In the genomic region with DNA sequence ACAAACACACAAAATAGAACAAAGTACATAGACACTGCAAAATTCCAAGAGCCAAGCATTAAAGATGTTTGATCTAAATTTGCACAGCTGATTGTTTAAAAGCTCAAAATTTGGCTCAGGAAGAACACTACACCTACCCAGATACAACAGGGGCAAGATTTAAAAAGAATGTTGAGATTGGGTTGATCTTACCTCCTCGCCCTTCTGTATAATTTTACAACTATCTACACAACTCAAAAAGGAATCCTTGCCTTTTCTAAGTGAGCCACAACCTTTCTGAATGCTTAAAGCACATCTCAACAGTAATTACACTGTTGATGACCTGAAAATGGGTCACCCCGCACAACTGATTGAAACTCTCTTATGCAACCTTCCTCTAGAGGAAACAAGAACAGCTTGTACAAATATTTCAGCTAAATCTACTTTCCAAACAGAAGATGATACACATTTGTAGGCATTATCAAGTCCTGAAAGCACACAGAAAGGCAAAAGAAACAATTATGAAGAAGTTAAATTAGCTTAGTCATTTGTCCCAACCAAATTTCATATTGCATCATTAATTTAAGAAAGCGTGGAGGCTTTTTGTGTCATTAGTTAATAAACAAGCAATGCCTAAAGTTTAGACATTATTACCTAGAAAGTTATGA, we compare ENCODE assay signal across 13 cellular contexts.
DNase-seq lines count a peak whose midpoint lies in the region; ATAC-seq, FAIRE-seq and TF ChIP-seq lines count a peak whose summit lies in the region.
"Had no signal": no experiment of that assay in that cellular context is flagged by ENCODE, and none has a peak within 500 bp of the region (broad histone marks: within the 10 kb centered on the region; RNA-seq: fewer than 3 reads in every experiment).

No MANE protein-coding gene starts in this region.

- peak overlapping the region; percentile 10 for H3K27ac Mint-ChIP-seq in nephron progenitor cell

- H3K36me3 Mint-ChIP-seq in nephron progenitor cell (ENCODE audit: low read depth): peaks cover 57% of the 10 kb centered on the region

- H3K4me3 ChIP-seq in NB4 (ENCODE audit: low read depth, low read length) (no peak overlapping the region), choroid plexus epithelial cell (ENCODE audit: low read depth, low read length) (no peak overlapping the region)
- H3K4me3 ChIP-seq: Peyer's patch had no signal

- no peak for TF ChIP-seq POLR2A in NB4 (IDR thresholded peaks at IDR 0.05; ENCODE audit: extremely low read depth, insufficient read length)

- H3K9me3 Mint-ChIP-seq in nephron progenitor cell: no peaks in the 10 kb centered on the region

- ATAC-seq in HG03342 (IDR thresholded peaks at IDR 0.05; ENCODE audit: unreplicated experiment): no peak
- no peak for ATAC-seq in GM18858 (IDR thresholded peaks at IDR 0.05; ENCODE audit: unreplicated experiment)

- DNase-seq in D721Med (ENCODE audit: insufficient read length, low spot score): no peak
- DNase-seq in NB4 (ENCODE audit: low read depth): peak; percentile 38
- peak; percentile 76 for DNase-seq in choroid plexus epithelial cell (ENCODE audit: low read depth)
- DNase-seq in nephron progenitor cell: no peak
- DNase-seq in D341Med (ENCODE audit: low spot score): no peak
- DNase-seq in UCSD-AML1 (lab: John Stamatoyannopoulos, UW; ENCODE audit: unreplicated experiment): no peak
- DNase-seq: activated naive CD4-positive, alpha-beta T cell; kidney glomerular epithelial cell; NCI-H2081 treated with DMSO at 0.1 percent for 48 hours; Peyer's patch had no signal

- H3K27me3 Mint-ChIP-seq in nephron progenitor cell (ENCODE audit: low read depth, poor library complexity): no peaks in the 10 kb centered on the region

- no peak overlapping the region for H3K4me3 Mint-ChIP-seq in nephron progenitor cell

- no peak for TF ChIP-seq CTCF in D721Med (IDR thresholded peaks at IDR 0.05; ENCODE audit: insufficient read depth, missing control alignments)
- no peak for TF ChIP-seq CTCF in NB4 (IDR thresholded peaks at IDR 0.05; ENCODE audit: low read depth, low read length)
- TF ChIP-seq CTCF in choroid plexus epithelial cell (conservative IDR thresholded peaks at IDR 0.05; ENCODE audit: low read depth, low read length): no peak
- no peak for TF ChIP-seq CTCF in nephron progenitor cell (IDR thresholded peaks at IDR 0.05)

- H3K4me1 Mint-ChIP-seq in nephron progenitor cell: peaks cover 6% of the 10 kb centered on the region

- peak; percentile 35 for FAIRE-seq in D721Med (lab: Jason Lieb, UNC)
- FAIRE-seq: endothelial cell of umbilical vein had no signal

Comparison
In these comparisons a context has a peak if more than half of its experiments do, and no peak if none do; other contexts are left out.
1. DNase-seq: peak in NB4 (single experiment) and choroid plexus epithelial cell (single experiment); none in D721Med (single experiment), nephron progenitor cell (single experiment), D341Med (single experiment) and UCSD-AML1 (single experiment).